Comparison of ENCODE assay signal across 9 cellular contexts in genomic region chr1:110390692-110391232, GRCh38. TPM values are rescaled to one million over a fixed set of nuclear protein-coding genes. Genes with fewer than 3 reads are reported as not detected.
DNase-seq lines count a peak whose midpoint lies in the region; ATAC-seq, FAIRE-seq and TF ChIP-seq lines count a peak whose summit lies in the region.
"Had no signal": no experiment of that assay in that cellular context is flagged by ENCODE, and none has a peak within 500 bp of the region (broad histone marks: within the 10 kb centered on the region; RNA-seq: fewer than 3 reads in every experiment).

TSS of gene SLC16A4 (minus strand) at chr1:110391026. CDS start at chr1:110389323, 1,703 bp downstream.

- peak in 7 of 8 donors; percentile 67 to 91 (median 84) for ATAC-seq in heart right ventricle
- no peak for ATAC-seq in stimulated activated naive CD8-positive, alpha-beta T cell treated with anti-CD3 and anti-CD28 coated beads, Interleukin-15, Interleukin-2, amounts not matched to agents 100 U/mL and 50 U/mL, for 24 hours

- WGBS in heart right ventricle, 2 donors, result 37 to 44% methylated on average over 8 of the region's 8 CpGs

- TF ChIP-seq CTCF in heart right ventricle (IDR thresholded peaks at IDR 0.05) (no peak), GM13976 (IDR thresholded peaks at IDR 0.05; ENCODE audit: borderline replicate concordance, control extremely low read depth, extremely low read depth, insufficient read depth, missing control alignments) (no peak)

- H3K4me3 ChIP-seq in adipocyte (ENCODE audit: low read length) (peak within 1 kb of the TSS; percentile 58), heart right ventricle (peak within 1 kb of the TSS in 8 of 10 donors; percentile 21 to 52 (median 38))

- no peak for TF ChIP-seq POLR2A in GM12891 (IDR thresholded peaks at IDR 0.05; ENCODE audit: low read depth, low read length)

- H3K27me3 ChIP-seq in adipocyte (replicated peaks; ENCODE audit: control insufficient read depth, insufficient read depth, low read length) (no peaks in the 10 kb centered on the region), heart right ventricle (no peaks in the 10 kb centered on the region)

- H3K27ac ChIP-seq in heart right ventricle, result peak within 1 kb of the TSS in 7 of 10 donors; percentile 5 to 68 (median 49)

- intact Hi-C loops in heart right ventricle (cut with DNase I), result loop anchor here in 1 of 10 donors (10.0 kb wide), 1 partner anchor 46 kb away; no protein-coding TSS in a partner anchor

- peak; percentile 75 for DNase-seq in ELF-1 (ENCODE audit: low read depth, low spot score)
- DNase-seq in adipocyte (ENCODE audit: low read depth), result peak; percentile 86
- DNase-seq in heart right ventricle, result peak in 1 of 2 donors; percentile 22
- DNase-seq in renal cortical epithelial cell (ENCODE audit: low read depth), result peak; percentile 88
- no peak for DNase-seq in stimulated activated naive CD8-positive, alpha-beta T cell treated with anti-CD3 and anti-CD28 coated beads, Interleukin-15, Interleukin-2, amounts not matched to agents 100 U/mL and 50 U/mL, for 24 hours
- no peak for DNase-seq in GM13976 (ENCODE audit: low spot score)
- DNase-seq in GM12891 (ENCODE audit: insufficient read length, low spot score), result no peak
- DNase-seq in RKO (ENCODE audit: low spot score), result no peak

- FAIRE-seq in GM12891 (lab: Jason Lieb, UNC), result no peak
- FAIRE-seq: keratinocyte had no signal

- H3K9me3 ChIP-seq in adipocyte (ENCODE audit: control insufficient read depth, low read length) (no peaks in the 10 kb centered on the region), heart right ventricle (no peaks in the 10 kb centered on the region)

- in situ Hi-C loops in GM13976 (cut with MboI; ENCODE audit: low sequenced_read_pairs, unreplicated experiment), result no loop called here

- H3K36me3 ChIP-seq in adipocyte (ENCODE audit: control insufficient read depth, insufficient read depth, low read length, severe bottlenecking), result peaks cover 11% of the 10 kb centered on the region
- H3K36me3 ChIP-seq in heart right ventricle, result peaks cover 0 to 50% (median 0%) of the 10 kb centered on the region in 9 donors

- peak within 1 kb of the TSS; percentile 63 for H3K9ac ChIP-seq in adipocyte (ENCODE audit: low read length)

- H3K4me1 ChIP-seq in adipocyte (ENCODE audit: control insufficient read depth, insufficient read depth, low read length), result peaks cover 48% of the 10 kb centered on the region
- H3K4me1 ChIP-seq in heart right ventricle, result peaks cover 0 to 5% (median 0%) of the 10 kb centered on the region in 9 donors

TF ChIP-seq in GM12891, 5 proteins besides CTCF, POLR2A, EP300 and RAD21:
- TF ChIP-seq PAX5 (IDR thresholded peaks at IDR 0.05; ENCODE audit: insufficient read depth, low read length, severe bottlenecking) (no peak), TAF1 (IDR thresholded peaks at IDR 0.05; ENCODE audit: low read depth, low read length) (no peak), SPI1 (IDR thresholded peaks at IDR 0.05; ENCODE audit: low read depth, low read length) (no peak)

RNA-seq across cellular contexts. Expression of gene SLC16A4, which starts in this region (rescaled TPM):
- total RNA-seq in heart right ventricle, result 1 to 10 TPM; 1.3 to 3.5 (median 2.4) TPM
- 1 to 10 TPM; 1.5 to 3.4 TPM for polyA plus RNA-seq in heart right ventricle
- total RNA-seq in renal cortical epithelial cell, result 127 and 173 TPM in 2 replicates
- polyA plus RNA-seq in GM12891 (2012; ENCODE audit: low read depth, missing spikeins), result 0.12 TPM

Comparison
In these comparisons a context has a peak if more than half of its experiments do, and no peak if none do; other contexts are left out.
1. RNA of gene SLC16A4 (total RNA-seq): 127 to 173 TPM in renal cortical epithelial cell; 1.3 to 3.5 TPM in heart right ventricle; every median in the first group is over 10 times any median in the second.
2. DNase-seq: peak in ELF-1 (single experiment), adipocyte (single experiment) and renal cortical epithelial cell (single experiment); none in stimulated activated naive CD8-positive, alpha-beta T cell treated with anti-CD3 and anti-CD28 coated beads, Interleukin-15, Interleukin-2, amounts not matched to agents 100 U/mL and 50 U/mL, for 24 hours (single experiment), GM13976 (single experiment), GM12891 (single experiment) and RKO (single experiment).